Comparison of ENCODE assay signal across 1 cellular context in the genomic region with DNA sequence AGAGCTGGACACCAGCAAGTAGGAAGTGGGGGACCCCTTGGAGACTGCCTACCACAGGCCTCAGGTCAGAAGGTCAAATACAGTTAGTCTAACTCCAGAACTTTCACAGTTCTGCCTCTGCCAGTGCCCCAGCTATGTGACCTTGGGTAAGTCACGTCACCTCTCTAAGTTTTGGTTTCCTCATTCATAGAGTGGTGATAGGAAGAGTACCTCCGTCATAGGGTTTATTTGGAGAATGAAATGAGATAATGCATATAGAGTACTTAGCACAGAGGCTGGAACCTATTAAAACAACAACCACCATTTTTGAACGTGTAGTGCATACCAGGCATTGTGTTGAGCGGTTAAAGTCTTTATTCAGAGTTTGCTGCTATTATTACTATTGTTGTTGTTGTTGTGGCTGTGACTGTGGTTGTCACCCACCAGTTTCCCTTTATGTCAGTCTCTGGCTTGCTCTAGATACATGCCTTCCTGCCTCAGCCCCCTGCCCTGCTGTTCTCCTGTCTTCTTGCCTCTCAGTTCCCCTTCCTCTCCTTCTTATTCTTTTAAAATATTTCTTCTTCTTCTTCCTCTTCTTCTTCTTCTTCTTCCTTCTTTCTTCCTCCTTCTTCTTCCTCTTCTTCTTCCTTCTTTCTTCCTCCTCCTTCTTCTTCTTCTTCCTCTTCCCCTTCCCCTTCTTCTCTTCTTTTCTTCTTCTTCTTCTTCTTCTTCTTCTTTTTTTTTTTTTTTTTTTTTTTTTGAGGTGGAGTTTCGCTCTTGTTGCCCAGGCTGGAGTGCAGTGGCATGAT.
TF ChIP-seq lines count a peak whose summit lies in the region.

No MANE protein-coding gene starts in this region.

TF ChIP-seq in GM12878, 131 proteins besides CTCF, POLR2A, EP300 and RAD21 (continued from another document):
- TF ChIP-seq E2F8 (IDR thresholded peaks at IDR 0.05; ENCODE audit: low read depth, partially characterized antibody) = no peak
- TF ChIP-seq BACH1 (IDR thresholded peaks at IDR 0.05; ENCODE audit: borderline replicate concordance) = no peak
- peak; percentile 60; the same call in 1 of the 2 replicates for TF ChIP-seq SPI1 (IDR thresholded peaks at IDR 0.05; ENCODE audit: borderline replicate concordance, insufficient read depth, low read depth, low read length)
